Comparison of ENCODE assay signal across 8 cellular contexts in genomic region chr1:247373721-247374141, GRCh38. TPM values are rescaled to one million over a fixed set of nuclear protein-coding genes. Genes with fewer than 3 reads are reported as not detected.
DNase-seq lines count a peak whose midpoint lies in the region; ATAC-seq and TF ChIP-seq lines count a peak whose summit lies in the region.

No MANE protein-coding gene starts in this region.

- intact Hi-C loops in gastrocnemius medialis (cut with DNase I; ENCODE audit: low total_unique reads) = no loop called here

- WGBS in lung, 2 donors = 10 to 13% methylated on average over 26 of the region's 26 CpGs

- H3K27ac ChIP-seq in HUES6 (ENCODE audit: low read depth, low read length) (no peak overlapping the region), coronary artery (no peak overlapping the region), lung (ENCODE audit: low read depth in 1 of 2, low read length in 1 of 2) (no peak overlapping the region), gastrocnemius medialis (no peak overlapping the region)

- in situ Hi-C loops in gastrocnemius medialis (cut with MboI; ENCODE audit: low sequenced_read_pairs in 4 of 4) = loop anchor here in 1 of 4 donors (10.0 kb wide), 1 partner anchor 111 kb away; no protein-coding TSS in a partner anchor

- H3K9me3 ChIP-seq in HUES6 (ENCODE audit: control insufficient read depth, insufficient read depth, low read depth, low read length) (no peaks in the 10 kb centered on the region), lung (ENCODE audit: control insufficient read depth in 2 of 2, insufficient read depth in 1 of 2, low read length in 1 of 2) (peaks cover 0 to 2% of the 10 kb centered on the region in 2 donors), gastrocnemius medialis (no peaks in the 10 kb centered on the region)

- TF ChIP-seq CTCF in coronary artery (IDR thresholded peaks at IDR 0.05) = no peak
- TF ChIP-seq CTCF in lung (IDR thresholded peaks at IDR 0.05; ENCODE audit: control extremely low read depth, extremely low read depth) = peak; percentile 9
- TF ChIP-seq CTCF in gastrocnemius medialis (IDR thresholded peaks at IDR 0.05 in 4 of 5, conservative IDR thresholded peaks at IDR 0.05 in 1 of 5) = peak in 2 of 5 experiments; percentile 30 to 39

- no peak for TF ChIP-seq POLR2A in gastrocnemius medialis (IDR thresholded peaks at IDR 0.05)

- H3K27me3 ChIP-seq in HUES6 (ENCODE audit: control insufficient read depth, insufficient read depth, low read length) (no peaks in the 10 kb centered on the region), lung (ENCODE audit: control insufficient read depth, insufficient read depth) (peaks cover 4% of the 10 kb centered on the region), gastrocnemius medialis (peaks cover 0 to 10% (median 0%) of the 10 kb centered on the region in 3 donors)

- ATAC-seq in GM18511 (IDR thresholded peaks at IDR 0.05; ENCODE audit: unreplicated experiment) (peak; percentile 63), lung (ENCODE audit: insufficient read depth, low FRiP score) (peak; percentile 44), gastrocnemius medialis (no peak)

- H3K9ac ChIP-seq in HUES6 (ENCODE audit: low read length) = peak overlapping the region; percentile 28

- H3K4me3 ChIP-seq in HUES6 (ENCODE audit: low read depth, low read length) (no peak overlapping the region), coronary artery (peak overlapping the region; percentile 66), lung (no peak overlapping the region), gastrocnemius medialis (peak overlapping the region in 1 of 4 donors; percentile 53)

- H3K36me3 ChIP-seq in HUES6 (ENCODE audit: control insufficient read depth, insufficient read depth, low read length) (no peaks in the 10 kb centered on the region), lung (ENCODE audit: control insufficient read depth in 2 of 2, insufficient read depth in 2 of 2, low read length in 2 of 2) (no peaks in the 10 kb centered on the region), gastrocnemius medialis (no peaks in the 10 kb centered on the region)

- peak; percentile 41 for DNase-seq in activated CD4-positive, alpha-beta T cell treated with anti-CD3 and anti-CD28 coated beads for 1 hour
- no peak for DNase-seq in coronary artery (ENCODE audit: low spot score)
- DNase-seq in lung (ENCODE audit: low spot score) = peak; percentile 36
- peak; percentile 52 for DNase-seq in stimulated activated CD8-positive, alpha-beta memory T cell treated with anti-CD3 and anti-CD28 coated beads, Interleukin-4, amount 100 ng/mL, for 24 hours (ENCODE audit: low read depth)
- no peak for DNase-seq in gastrocnemius medialis
- DNase-seq in NCI-H1694 (lab: John Stamatoyannopoulos, UW) = no peak

- H3K4me1 ChIP-seq in HUES6 (ENCODE audit: control insufficient read depth, insufficient read depth, low read length) = peaks cover 56% of the 10 kb centered on the region
- H3K4me1 ChIP-seq in lung (ENCODE audit: control insufficient read depth in 2 of 2, insufficient read depth in 2 of 2, low read length in 2 of 2) = no peaks in the 10 kb centered on the region
- H3K4me1 ChIP-seq in gastrocnemius medialis = peaks cover 0 to 3% of the 10 kb centered on the region in 2 donors

RNA-seq across cellular contexts. Expression of gene ZNF496, which starts 42.1 kb away (rescaled TPM):
- total RNA-seq in lung (10 to 100 TPM; 21.9 to 43.4 TPM), gastrocnemius medialis (10 to 100 TPM; 34.2 to 47.4 (median 39.7) TPM)
- 1 to 10 TPM; 8.2 to 9.2 TPM for polyA plus RNA-seq in lung

RNA-seq across cellular contexts. Expression of gene NLRP3, which starts 42.2 kb away (rescaled TPM):
- total RNA-seq in lung (1 to 10 TPM; 4.6 to 6.7 TPM), gastrocnemius medialis (under 1 TPM; 0.29 to 0.56 (median 0.47) TPM)
- polyA plus RNA-seq in lung = 10 to 100 TPM in 1 of 2 donors, 1 to 10 TPM in 1; 1.3 to 27.9 TPM

Comparison
In these comparisons a context has a peak if more than half of its experiments do, and no peak if none do; other contexts are left out.
1. ATAC-seq: peak in GM18511 (single experiment) and lung (single experiment); none in gastrocnemius medialis (0 of 2).
2. DNase-seq: peak in activated CD4-positive, alpha-beta T cell treated with anti-CD3 and anti-CD28 coated beads for 1 hour (single experiment), lung (single experiment) and stimulated activated CD8-positive, alpha-beta memory T cell treated with anti-CD3 and anti-CD28 coated beads, Interleukin-4, amount 100 ng/mL, for 24 hours (single experiment); none in coronary artery (single experiment), gastrocnemius medialis (0 of 2) and NCI-H1694 (single experiment).